ENCODE assay signal across 10 cellular contexts in genomic region chr4:154626793-154627484, GRCh38. TPM values are rescaled to one million over a fixed set of nuclear protein-coding genes. Genes with fewer than 3 reads are reported as not detected.
DNase-seq lines count a peak whose midpoint lies in the region; ATAC-seq and TF ChIP-seq lines count a peak whose summit lies in the region.
"Had no signal": no experiment of that assay in that cellular context is flagged by ENCODE, and none has a peak within 500 bp of the region (broad histone marks: within the 10 kb centered on the region; RNA-seq: fewer than 3 reads in every experiment).

No MANE protein-coding gene starts in this region.

- DNase-seq in NCI-H82 (lab: John Stamatoyannopoulos, UW) (peak; percentile 75), NCI-H82 treated with DMSO at 0.1 percent for 48 hours (lab: John Stamatoyannopoulos, UW; ENCODE audit: unreplicated experiment) (no peak), NCI-H510A treated with DMSO at 0.1 percent for 48 hours (lab: John Stamatoyannopoulos, UW) (peak; percentile 10), cardiac muscle cell (ENCODE audit: low read depth in 1 of 2, low spot score in 1 of 2) (peak; percentile 63 to 87), pons (ENCODE audit: low spot score) (peak; percentile 14), SHP77 treated with DMSO at 0.1 percent for 48 hours (lab: John Stamatoyannopoulos, UW) (no peak)
- peak in 3 of 4 experiments; percentile 0 to 32 (median 5) for DNase-seq in activated naive CD4-positive, alpha-beta T cell (lab: John Stamatoyannopoulos, UW)
- DNase-seq: DND-41 had no signal

- peak; percentile 96 for ATAC-seq in HG02798 (IDR thresholded peaks at IDR 0.05; ENCODE audit: poor library complexity, unreplicated experiment)

- H3K27me3 ChIP-seq in cardiac muscle cell: peaks cover 11% of the 10 kb centered on the region

- H3K4me1 ChIP-seq in cardiac muscle cell (ENCODE audit: low read depth): peaks cover 6% of the 10 kb centered on the region

- peak; percentile 67 for TF ChIP-seq CTCF in cardiac muscle cell (IDR thresholded peaks at IDR 0.05; ENCODE audit: low read depth, low read length)

- no peaks in the 10 kb centered on the region for H3K9me3 ChIP-seq in cardiac muscle cell (ENCODE audit: low read depth)

- no peak overlapping the region for H3K27ac ChIP-seq in cardiac muscle cell

- H3K36me3 ChIP-seq in cardiac muscle cell: no peaks in the 10 kb centered on the region

- peak overlapping the region; percentile 13 for H3K4me3 ChIP-seq in cardiac muscle cell

RNA-seq across cellular contexts. Expression of gene FGG, which starts 14.5 kb away (rescaled TPM):
- not detected in 2 replicates for total RNA-seq in cardiac muscle cell
- polyA plus RNA-seq in cardiac muscle cell: 0.68 TPM in 1 of 2 replicates, not detected in the other
- total RNA-seq: pulmonary artery endothelial cell had no signal

RNA-seq across cellular contexts. Expression of gene FGA, which starts 36.4 kb away (rescaled TPM):
- total RNA-seq in cardiac muscle cell: not detected in 2 replicates
- polyA plus RNA-seq in cardiac muscle cell: 0.31 TPM in 1 of 2 replicates, not detected in the other
- total RNA-seq: pulmonary artery endothelial cell had no signal

Comparison
In these comparisons a context has a peak if more than half of its experiments do, and no peak if none do; other contexts are left out.
1. DNase-seq: peak in NCI-H82 (single experiment), NCI-H510A treated with DMSO at 0.1 percent for 48 hours (single experiment), activated naive CD4-positive, alpha-beta T cell (3 of 4), cardiac muscle cell (2 of 2) and pons (single experiment); none in NCI-H82 treated with DMSO at 0.1 percent for 48 hours (single experiment) and SHP77 treated with DMSO at 0.1 percent for 48 hours (single experiment).